Comparison of ENCODE assay signal across 20 cellular contexts in the genomic region with DNA sequence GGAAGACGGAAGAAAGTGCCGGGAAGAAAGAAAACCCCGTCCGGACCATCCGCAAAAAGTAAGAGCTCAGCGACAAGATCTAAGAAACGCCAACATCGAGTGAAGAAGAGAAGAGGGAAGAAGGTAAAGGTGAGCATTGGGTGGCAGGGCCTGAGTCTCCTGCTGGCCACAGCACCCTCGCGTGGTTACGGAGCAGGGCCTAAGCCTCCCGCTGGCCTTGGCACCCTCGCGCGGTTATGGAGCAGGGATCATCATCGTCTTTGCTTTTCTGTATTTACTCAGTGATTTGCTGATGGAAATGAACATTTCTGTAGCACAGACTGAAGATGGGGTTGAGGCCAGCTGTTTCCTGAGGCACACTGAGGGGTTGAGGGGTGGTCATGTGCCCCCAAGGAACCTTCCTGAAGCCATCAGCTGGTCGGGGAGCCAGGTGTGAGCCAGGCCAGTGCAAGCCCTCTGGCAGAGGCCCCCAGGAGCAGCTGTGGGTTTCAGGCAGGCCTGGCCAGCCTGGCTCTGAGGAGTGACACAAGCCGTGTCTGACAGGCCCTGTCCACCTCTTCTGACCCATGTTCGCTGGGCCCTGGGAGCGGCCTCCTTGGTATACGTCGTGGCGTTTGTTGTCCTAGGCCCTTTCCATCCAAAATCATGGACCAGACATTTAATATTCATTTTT. TPM values are rescaled to one million over a fixed set of nuclear protein-coding genes. Genes with fewer than 3 reads are reported as not detected.
A peak's percentile ranks its signal among the peaks of the same experiment; 100 is the strongest.
DNase-seq lines count a peak whose midpoint lies in the region; ATAC-seq, FAIRE-seq and TF ChIP-seq lines count a peak whose summit lies in the region.
"Had no signal": no experiment of that assay in that cellular context is flagged by ENCODE, and none has a peak within 500 bp of the region (broad histone marks: within the 10 kb centered on the region; RNA-seq: fewer than 3 reads in every experiment).

No MANE protein-coding gene starts in this region.

- no peak overlapping the region for H2AFZ ChIP-seq in K562 (ENCODE audit: low read depth, low read length)

- no peak overlapping the region for H3K4me3 Mint-ChIP-seq in activated CD4-positive, alpha-beta T cell treated with anti-CD3 and anti-CD28 coated beads, Interleukin-2, amount 10 ng/mL, durations not matched to agents 7 days and 5 days
- no peak overlapping the region for H3K4me3 Mint-ChIP-seq in progenitor cell of endocrine pancreas (ENCODE audit: low read depth)
- no peak overlapping the region for H3K4me3 Mint-ChIP-seq in activated T-helper 1 cell treated with anti-CD3 and anti-CD28 coated beads, Interleukin-12 subunit alpha, Interleukin-12 subunit beta, Interleukin-2, Interleukin-4 antibody, amounts not matched to agents 30 ng/mL and 10 ng/mL and 1 ng/mL, durations not matched to agents 14 hours and 24 hours and 36 hours
- H3K4me3 Mint-ChIP-seq: CD8-positive, alpha-beta memory T cell; IgD-negative memory B cell had no signal

- POLR2A ChIA-PET in activated CD4-positive, alpha-beta T cell treated with anti-CD3 and anti-CD28 coated beads, Interleukin-2, amount 10 ng/mL, durations not matched to agents 7 days and 5 days (lab: Charles Lee) = no interaction called here
- POLR2A ChIA-PET in HEK293 (lab: Yijun Ruan, JAX) (interaction anchor here (0.6 kb wide), 1 partner anchor 144 kb away, joined by 4 read pairs; no protein-coding TSS in a partner anchor), K562 (lab: Yijun Ruan, JAX) (interaction anchor here (1.0 to 1.7 kb wide), 3 partner anchors 11 to 141 kb away, joined by 3 to 5 read pairs (median 4); no protein-coding TSS in a partner anchor)

- 97% methylated on average over 21 of the region's 23 CpGs for WGBS in K562 (ENCODE audit: insufficient coverage, low coverage, missing lambda C conversion rate)

- in situ Hi-C loops in K562 (cut with MboI) = no loop called here

- H3K27ac Mint-ChIP-seq in activated CD4-positive, alpha-beta T cell treated with anti-CD3 and anti-CD28 coated beads, Interleukin-2, amount 10 ng/mL, durations not matched to agents 7 days and 5 days = peak overlapping the region; percentile 74
- H3K27ac Mint-ChIP-seq in progenitor cell of endocrine pancreas = peak overlapping the region; percentile 67
- no peak overlapping the region for H3K27ac Mint-ChIP-seq in activated T-helper 1 cell treated with anti-CD3 and anti-CD28 coated beads, Interleukin-12 subunit alpha, Interleukin-12 subunit beta, Interleukin-2, Interleukin-4 antibody, amounts not matched to agents 30 ng/mL and 10 ng/mL and 1 ng/mL, durations not matched to agents 14 hours and 24 hours and 36 hours

- no peak overlapping the region for H3K4me2 ChIP-seq in K562 (ENCODE audit: insufficient read depth, low read length)

- H3K4me1 Mint-ChIP-seq in activated CD4-positive, alpha-beta T cell treated with anti-CD3 and anti-CD28 coated beads, Interleukin-2, amount 10 ng/mL, durations not matched to agents 7 days and 5 days = peaks cover 4% of the 10 kb centered on the region
- H3K4me1 Mint-ChIP-seq in progenitor cell of endocrine pancreas (ENCODE audit: low read depth) = no peaks in the 10 kb centered on the region
- no peaks in the 10 kb centered on the region for H3K4me1 Mint-ChIP-seq in activated T-helper 1 cell treated with anti-CD3 and anti-CD28 coated beads, Interleukin-12 subunit alpha, Interleukin-12 subunit beta, Interleukin-2, Interleukin-4 antibody, amounts not matched to agents 30 ng/mL and 10 ng/mL and 1 ng/mL, durations not matched to agents 14 hours and 24 hours and 36 hours (ENCODE audit: low read depth)
- H3K4me1 Mint-ChIP-seq: IgD-negative memory B cell had no signal

- DNase-seq in activated CD4-positive, alpha-beta T cell treated with anti-CD3 and anti-CD28 coated beads, Interleukin-2, amount 10 ng/mL, durations not matched to agents 7 days and 5 days = no peak
- no peak for DNase-seq in activated CD4-positive, alpha-beta T cell treated with anti-CD3 and anti-CD28 coated beads for 48 hours
- DNase-seq in K562 (ENCODE audit: extremely low read depth in 1 of 4, low spot score in 3 of 4) = no peak
- no peak for DNase-seq in progenitor cell of endocrine pancreas (ENCODE audit: low spot score, unreplicated experiment)
- no peak for DNase-seq in frontal cortex (ENCODE audit: low spot score in 2 of 2)
- DNase-seq in activated T-helper 1 cell treated with anti-CD3 and anti-CD28 coated beads, Interleukin-12 subunit alpha, Interleukin-12 subunit beta, Interleukin-2, Interleukin-4 antibody, amounts not matched to agents 30 ng/mL and 10 ng/mL and 1 ng/mL, durations not matched to agents 14 hours and 24 hours and 36 hours (ENCODE audit: low spot score) = no peak
- no peak for DNase-seq in C1 segment of cervical spinal cord (lab: John Stamatoyannopoulos, UW)
- DNase-seq: Caco-2; CD8-positive, alpha-beta memory T cell; DND-41; GDM1; HCEC 1CT had no signal

- H3K9me3 Mint-ChIP-seq in activated CD4-positive, alpha-beta T cell treated with anti-CD3 and anti-CD28 coated beads, Interleukin-2, amount 10 ng/mL, durations not matched to agents 7 days and 5 days = no peaks in the 10 kb centered on the region
- H3K9me3 Mint-ChIP-seq in progenitor cell of endocrine pancreas (ENCODE audit: low read depth) = no peaks in the 10 kb centered on the region
- no peaks in the 10 kb centered on the region for H3K9me3 Mint-ChIP-seq in activated T-helper 1 cell treated with anti-CD3 and anti-CD28 coated beads, Interleukin-12 subunit alpha, Interleukin-12 subunit beta, Interleukin-2, Interleukin-4 antibody, amounts not matched to agents 30 ng/mL and 10 ng/mL and 1 ng/mL, durations not matched to agents 14 hours and 24 hours and 36 hours
- H3K9me3 Mint-ChIP-seq: CD8-positive, alpha-beta memory T cell; IgD-negative memory B cell had no signal

- H3K9me3 ChIP-seq in HEK293 (ENCODE audit: control insufficient read depth, insufficient read depth, low read depth, low read length) = no peaks in the 10 kb centered on the region
- no peaks in the 10 kb centered on the region for H3K9me3 ChIP-seq in K562 (replicated peaks; ENCODE audit: control insufficient read depth, insufficient read depth, low read depth, low read length)
- H3K9me3 ChIP-seq: Caco-2 had no signal

- ATAC-seq in K562 = no peak

- no peak for TF ChIP-seq EP300 in K562 (IDR thresholded peaks at IDR 0.05; ENCODE audit: low read length)

- TF ChIP-seq POLR2A in K562 (conservative IDR thresholded peaks at IDR 0.05) = no peak

- peak overlapping the region in 1 of 2 experiments; percentile 43; a peak in 1 of 4 replicates for H3K9ac ChIP-seq in K562 (ENCODE audit: insufficient read depth in 1 of 2, low read depth in 2 of 2, low read length in 2 of 2)

- H3K36me3 ChIP-seq in HEK293 (ENCODE audit: control insufficient read depth in 2 of 2, insufficient read depth in 1 of 2, low read length in 2 of 2) = peaks cover 16 to 90% of the 10 kb centered on the region in 2 experiments; a peak in 2 of 3 replicates
- peaks cover 89% of the 10 kb centered on the region for H3K36me3 ChIP-seq in K562 (ENCODE audit: control insufficient read depth, insufficient read depth, low read length)

- H4K20me1 ChIP-seq in K562 (replicated peaks; ENCODE audit: control insufficient read depth, insufficient read depth, low read length) = no peaks in the 10 kb centered on the region

- no peaks in the 10 kb centered on the region for H3K27me3 Mint-ChIP-seq in activated CD4-positive, alpha-beta T cell treated with anti-CD3 and anti-CD28 coated beads, Interleukin-2, amount 10 ng/mL, durations not matched to agents 7 days and 5 days
- H3K27me3 Mint-ChIP-seq in progenitor cell of endocrine pancreas = no peaks in the 10 kb centered on the region
- no peaks in the 10 kb centered on the region for H3K27me3 Mint-ChIP-seq in activated T-helper 1 cell treated with anti-CD3 and anti-CD28 coated beads, Interleukin-12 subunit alpha, Interleukin-12 subunit beta, Interleukin-2, Interleukin-4 antibody, amounts not matched to agents 30 ng/mL and 10 ng/mL and 1 ng/mL, durations not matched to agents 14 hours and 24 hours and 36 hours (ENCODE audit: insufficient read depth)
- H3K27me3 Mint-ChIP-seq: CD8-positive, alpha-beta memory T cell; IgD-negative memory B cell had no signal

- TF ChIP-seq CTCF in HEK293 (tag by site-specific recombination; IDR thresholded peaks at IDR 0.05) (no peak), K562 (IDR thresholded peaks at IDR 0.05 in 2 of 3, conservative IDR thresholded peaks at IDR 0.05 in 1 of 3; ENCODE audit: insufficient read depth in 2 of 3, low read depth in 1 of 3, low read length in 3 of 3) (no peak), progenitor cell of endocrine pancreas (IDR thresholded peaks at IDR 0.05; ENCODE audit: unreplicated experiment) (no peak)

- BruUV-seq in K562 (replicated peaks; lab: Mats Ljungman, UMichigan) = no TSS peak

- FAIRE-seq in K562 (lab: Jason Lieb, UNC) = no peak
- FAIRE-seq in frontal cortex (lab: Jason Lieb, UNC) = no peak
- FAIRE-seq: GM18507 had no signal

- TF ChIP-seq RAD21 in K562 (CRISPR knock-in tag; conservative IDR thresholded peaks at IDR 0.05 in 1 of 2, IDR thresholded peaks at IDR 0.05 in 1 of 2) = no peak

- H3K79me2 ChIP-seq in K562 (ENCODE audit: control insufficient read depth, insufficient read depth, low read length) = no peaks in the 10 kb centered on the region; the same call in 2 of the 3 replicates

- H3K4me1 ChIP-seq in HEK293 (ENCODE audit: control insufficient read depth, insufficient read depth, low read length) = no peaks in the 10 kb centered on the region
- H3K4me1 ChIP-seq in K562 (replicated peaks in 1 of 2; ENCODE audit: control insufficient read depth in 2 of 2, insufficient read depth in 2 of 2, low read length in 2 of 2) = peaks cover 0 to 13% of the 10 kb centered on the region in 2 experiments; a peak in 1 of 5 replicates
- H3K4me1 ChIP-seq: Caco-2 had no signal

- H3K27me3 ChIP-seq in K562 (ENCODE audit: control insufficient read depth in 2 of 2, insufficient read depth in 2 of 2, low read length in 2 of 2) = no peaks in the 10 kb centered on the region

- H3K4me3 ChIP-seq in HEK293 (ENCODE audit: low read depth, low read length) = no peak overlapping the region
- no peak overlapping the region for H3K4me3 ChIP-seq in K562

- H3K36me3 Mint-ChIP-seq in activated CD4-positive, alpha-beta T cell treated with anti-CD3 and anti-CD28 coated beads, Interleukin-2, amount 10 ng/mL, durations not matched to agents 7 days and 5 days (ENCODE audit: low read depth) = peaks cover 43% of the 10 kb centered on the region
- H3K36me3 Mint-ChIP-seq in progenitor cell of endocrine pancreas (ENCODE audit: insufficient read depth) = peaks cover 15% of the 10 kb centered on the region
- peaks cover 22% of the 10 kb centered on the region for H3K36me3 Mint-ChIP-seq in activated T-helper 1 cell treated with anti-CD3 and anti-CD28 coated beads, Interleukin-12 subunit alpha, Interleukin-12 subunit beta, Interleukin-2, Interleukin-4 antibody, amounts not matched to agents 30 ng/mL and 10 ng/mL and 1 ng/mL, durations not matched to agents 14 hours and 24 hours and 36 hours (ENCODE audit: low read depth)

- H3K27ac ChIP-seq in HEK293 (ENCODE audit: extremely low read depth, low read depth, low read length) = no peak overlapping the region
- no peak overlapping the region for H3K27ac ChIP-seq in K562 (ENCODE audit: extremely low read depth, low read depth, low read length)
- H3K27ac ChIP-seq: 22Rv1 had no signal

- no peaks in the 10 kb centered on the region for H3K9me1 ChIP-seq in K562 (ENCODE audit: control insufficient read depth, insufficient read depth, low read length)

- CTCF ChIA-PET in activated CD4-positive, alpha-beta T cell treated with anti-CD3 and anti-CD28 coated beads, Interleukin-2, amount 10 ng/mL, durations not matched to agents 7 days and 5 days (lab: Charles Lee) = interaction anchor here (0.5 to 1.4 kb wide), 3 partner anchors 10 to 1703 kb away, joined by 3 to 5 read pairs (median 3); no protein-coding TSS in a partner anchor
- CTCF ChIA-PET in HEK293 (lab: Yijun Ruan, JAX) (interaction anchor here (0.6 to 1.5 kb wide), 2 partner anchors 11 to 159 kb away, joined by 3 to 4 read pairs; no protein-coding TSS in a partner anchor), K562 (lab: Yijun Ruan, JAX; ENCODE audit: low intra/inter-chr PET ratio) (no interaction called here)

- intact Hi-C loops in K562 (cut with micrococcal nuclease) = no loop called here
- intact Hi-C loops in activated T-helper 1 cell treated with anti-CD3 and anti-CD28 coated beads, Interleukin-12 subunit alpha, Interleukin-12 subunit beta, Interleukin-2, Interleukin-4 antibody, amounts not matched to agents 30 ng/mL and 10 ng/mL and 1 ng/mL, durations not matched to agents 14 hours and 24 hours and 36 hours (cut with micrococcal nuclease) = no loop called here

RNA-seq across cellular contexts. Expression of gene IRF7, which starts 14.0 kb away (rescaled TPM):
- total RNA-seq in activated CD4-positive, alpha-beta T cell treated with anti-CD3 and anti-CD28 coated beads, Interleukin-2, amount 10 ng/mL, durations not matched to agents 7 days and 5 days = 100 to 1,000 TPM; 152 to 154 TPM
- total RNA-seq in K562 (2011; cell fraction: chromatin; rRNA removed; ENCODE audit: low replicate concordance) = 3.7 and 21.2 TPM in 2 replicates
- 23.2 and 27.2 TPM in 2 replicates for total RNA-seq in K562 (2011; cell fraction: nucleolus; rRNA removed)
- 10.0 and 11.6 TPM in 2 replicates for total RNA-seq in K562 (2011; cell fraction: nucleoplasm; rRNA removed)
- total RNA-seq in K562 (2014; rRNA removed) (3.7 and 8.3 TPM in 2 replicates), K562 (2014; rRNA removed; fragmentation: Illumina TruSeq; extraction: Trizol) (0.29 TPM in 1 of 2 replicates, not detected in the other), K562 (2015; rRNA removed; fragmentation: Illumina TruSeq; extraction: Trizol) (2.0 and 2.2 TPM in 2 replicates), K562 (2021) (6.5 and 7.6 TPM in 2 replicates), progenitor cell of endocrine pancreas (8.7 and 12.6 TPM in 2 replicates), frontal cortex (0.82 TPM)
- polyA plus RNA-seq in K562 (2011; rRNA removed) (1.8 and 3.5 TPM in 2 replicates), K562 (2014; fragmentation: Illumina TruSeq; extraction: Trizol) (0.64 and 2.2 TPM in 2 replicates), K562 (2014; fragmentation: Nextera tagmentation; extraction: Ambion mirVana) (under 1 TPM; 0.27 to 0.48 TPM), K562 (2014; rRNA removed) (3.8 and 7.4 TPM in 2 replicates)
- polyA plus RNA-seq in K562 (2011; cell fraction: cytosol; rRNA removed) = 2.7 and 6.6 TPM in 2 replicates
- 21.3 and 30.3 TPM in 2 replicates for polyA plus RNA-seq in K562 (2011; cell fraction: nucleus; rRNA removed)
- polyA plus RNA-seq in K562 (2012) = 4.0 and 11.8 TPM in 2 replicates
- 0.42 and 0.49 TPM in 2 replicates for polyA minus RNA-seq in K562 (2011; rRNA and poly(A)+ RNA removed)
- polyA minus RNA-seq in K562 (2011; cell fraction: cytosol; rRNA and poly(A)+ RNA removed) = 1.3 and 5.2 TPM in 2 replicates
- polyA minus RNA-seq in K562 (2011; cell fraction: nucleus; rRNA and poly(A)+ RNA removed) = 10.6 and 12.6 TPM in 2 replicates
- total RNA-seq in activated T-helper 1 cell treated with anti-CD3 and anti-CD28 coated beads, Interleukin-12 subunit alpha, Interleukin-12 subunit beta, Interleukin-2, Interleukin-4 antibody, amounts not matched to agents 30 ng/mL and 10 ng/mL and 1 ng/mL, durations not matched to agents 14 hours and 24 hours and 36 hours = 56.6 and 63.1 TPM in 2 replicates

RNA-seq across cellular contexts. Expression of gene CDHR5, which starts 23.0 kb away (rescaled TPM):
- total RNA-seq in activated CD4-positive, alpha-beta T cell treated with anti-CD3 and anti-CD28 coated beads, Interleukin-2, amount 10 ng/mL, durations not matched to agents 7 days and 5 days = not detected
- not detected in 2 replicates for total RNA-seq in K562 (2011; cell fraction: chromatin; rRNA removed; ENCODE audit: low replicate concordance)
- total RNA-seq in K562 (2011; cell fraction: nucleolus; rRNA removed) = not detected in 2 replicates
- total RNA-seq in K562 (2011; cell fraction: nucleoplasm; rRNA removed) = not detected in 2 replicates
- total RNA-seq in K562 (2014; rRNA removed) (not detected in 2 replicates), K562 (2014; rRNA removed; fragmentation: Illumina TruSeq; extraction: Trizol) (not detected in 2 replicates), K562 (2015; rRNA removed; fragmentation: Illumina TruSeq; extraction: Trizol) (not detected in 2 replicates), K562 (2021) (0.16 TPM in 1 of 2 replicates, not detected in the other), progenitor cell of endocrine pancreas (0.24 and 0.98 TPM in 2 replicates), frontal cortex (not detected)
- polyA plus RNA-seq in K562 (2011; rRNA removed) (not detected in 2 replicates), K562 (2014; fragmentation: Illumina TruSeq; extraction: Trizol) (not detected in 2 replicates), K562 (2014; fragmentation: Nextera tagmentation; extraction: Ambion mirVana) (not detected), K562 (2014; rRNA removed) (not detected in 2 replicates)
- polyA plus RNA-seq in K562 (2011; cell fraction: cytosol; rRNA removed) = not detected in 2 replicates
- polyA plus RNA-seq in K562 (2011; cell fraction: nucleus; rRNA removed) = not detected in 2 replicates
- 0.06 and 0.14 TPM in 2 replicates for polyA plus RNA-seq in K562 (2012)
- polyA minus RNA-seq in K562 (2011; rRNA and poly(A)+ RNA removed) = not detected in 2 replicates
- not detected in 2 replicates for polyA minus RNA-seq in K562 (2011; cell fraction: cytosol; rRNA and poly(A)+ RNA removed)
- not detected in 2 replicates for polyA minus RNA-seq in K562 (2011; cell fraction: nucleus; rRNA and poly(A)+ RNA removed)
- total RNA-seq in activated T-helper 1 cell treated with anti-CD3 and anti-CD28 coated beads, Interleukin-12 subunit alpha, Interleukin-12 subunit beta, Interleukin-2, Interleukin-4 antibody, amounts not matched to agents 30 ng/mL and 10 ng/mL and 1 ng/mL, durations not matched to agents 14 hours and 24 hours and 36 hours = not detected in 2 replicates
- total RNA-seq: A673; CD8-positive, alpha-beta memory T cell; H4 had no signal
- polyA plus RNA-seq: BJ; CD8-positive, alpha-beta memory T cell; IgD-negative memory B cell had no signal

RNA-seq across cellular contexts. Expression of gene SCT, which starts 25.3 kb away (rescaled TPM):
- not detected for total RNA-seq in activated CD4-positive, alpha-beta T cell treated with anti-CD3 and anti-CD28 coated beads, Interleukin-2, amount 10 ng/mL, durations not matched to agents 7 days and 5 days
- not detected in 2 replicates for total RNA-seq in K562 (2011; cell fraction: chromatin; rRNA removed; ENCODE audit: low replicate concordance)
- not detected in 2 replicates for total RNA-seq in K562 (2011; cell fraction: nucleolus; rRNA removed)
- total RNA-seq in K562 (2011; cell fraction: nucleoplasm; rRNA removed) = not detected in 2 replicates
- total RNA-seq in K562 (2014; rRNA removed) (not detected in 2 replicates), K562 (2014; rRNA removed; fragmentation: Illumina TruSeq; extraction: Trizol) (not detected in 2 replicates), K562 (2015; rRNA removed; fragmentation: Illumina TruSeq; extraction: Trizol) (not detected in 2 replicates), K562 (2021) (not detected in 2 replicates), progenitor cell of endocrine pancreas (2.9 and 3.8 TPM in 2 replicates), frontal cortex (not detected)
- polyA plus RNA-seq in K562 (2011; rRNA removed) (not detected in 2 replicates), K562 (2014; fragmentation: Illumina TruSeq; extraction: Trizol) (not detected in 2 replicates), K562 (2014; fragmentation: Nextera tagmentation; extraction: Ambion mirVana) (not detected), K562 (2014; rRNA removed) (not detected in 2 replicates)
- polyA plus RNA-seq in K562 (2011; cell fraction: cytosol; rRNA removed) = not detected in 2 replicates
- polyA plus RNA-seq in K562 (2011; cell fraction: nucleus; rRNA removed) = not detected in 2 replicates
- not detected in 2 replicates for polyA plus RNA-seq in K562 (2012)
- polyA minus RNA-seq in K562 (2011; rRNA and poly(A)+ RNA removed) = not detected in 2 replicates
- polyA minus RNA-seq in K562 (2011; cell fraction: cytosol; rRNA and poly(A)+ RNA removed) = not detected in 2 replicates
- polyA minus RNA-seq in K562 (2011; cell fraction: nucleus; rRNA and poly(A)+ RNA removed) = not detected in 2 replicates
- total RNA-seq in activated T-helper 1 cell treated with anti-CD3 and anti-CD28 coated beads, Interleukin-12 subunit alpha, Interleukin-12 subunit beta, Interleukin-2, Interleukin-4 antibody, amounts not matched to agents 30 ng/mL and 10 ng/mL and 1 ng/mL, durations not matched to agents 14 hours and 24 hours and 36 hours = not detected in 2 replicates
- total RNA-seq: A673; Caco-2; CD8-positive, alpha-beta memory T cell; H4; HT-29 had no signal
- polyA plus RNA-seq: BJ; CD8-positive, alpha-beta memory T cell; IgD-negative memory B cell had no signal

RNA-seq across cellular contexts. Expression of gene PHRF1, which starts 25.4 kb away (rescaled TPM):
- total RNA-seq in activated CD4-positive, alpha-beta T cell treated with anti-CD3 and anti-CD28 coated beads, Interleukin-2, amount 10 ng/mL, durations not matched to agents 7 days and 5 days = 10 to 100 TPM; 46.8 to 48.6 TPM
- total RNA-seq in K562 (2011; cell fraction: chromatin; rRNA removed; ENCODE audit: low replicate concordance) = 57.3 and 135 TPM in 2 replicates
- total RNA-seq in K562 (2011; cell fraction: nucleolus; rRNA removed) = 56.1 and 60.9 TPM in 2 replicates
- total RNA-seq in K562 (2011; cell fraction: nucleoplasm; rRNA removed) = 48.9 and 51.5 TPM in 2 replicates
- 20.4 and 28.6 TPM in 2 replicates for total RNA-seq in K562 (2014; rRNA removed)
- total RNA-seq in K562 (2014; rRNA removed; fragmentation: Illumina TruSeq; extraction: Trizol) = 4.2 and 4.9 TPM in 2 replicates
- 17.4 and 19.1 TPM in 2 replicates for total RNA-seq in K562 (2015; rRNA removed; fragmentation: Illumina TruSeq; extraction: Trizol)
- 34.5 and 37.2 TPM in 2 replicates for total RNA-seq in K562 (2021)
- 7.5 and 10.5 TPM in 2 replicates for polyA plus RNA-seq in K562 (2011; rRNA removed)
- 7.2 and 14.5 TPM in 2 replicates for polyA plus RNA-seq in K562 (2011; cell fraction: cytosol; rRNA removed)
- polyA plus RNA-seq in K562 (2011; cell fraction: nucleus; rRNA removed) = 27.6 and 43.0 TPM in 2 replicates
- 12.2 and 16.7 TPM in 2 replicates for polyA plus RNA-seq in K562 (2012)
- 7.7 and 14.5 TPM in 2 replicates for polyA plus RNA-seq in K562 (2014; fragmentation: Illumina TruSeq; extraction: Trizol)
- polyA plus RNA-seq in K562 (2014; fragmentation: Nextera tagmentation; extraction: Ambion mirVana) = under 1 TPM; 0.07 to 0.18 TPM
- 16.9 and 19.9 TPM in 2 replicates for polyA plus RNA-seq in K562 (2014; rRNA removed)
- 6.1 and 8.0 TPM in 2 replicates for polyA minus RNA-seq in K562 (2011; rRNA and poly(A)+ RNA removed)
- polyA minus RNA-seq in K562 (2011; cell fraction: cytosol; rRNA and poly(A)+ RNA removed) = 13.6 and 23.3 TPM in 2 replicates
- 15.5 and 20.1 TPM in 2 replicates for polyA minus RNA-seq in K562 (2011; cell fraction: nucleus; rRNA and poly(A)+ RNA removed)
- total RNA-seq in progenitor cell of endocrine pancreas = 44.4 and 44.9 TPM in 2 replicates
- total RNA-seq in frontal cortex = 30.6 TPM
- total RNA-seq in activated T-helper 1 cell treated with anti-CD3 and anti-CD28 coated beads, Interleukin-12 subunit alpha, Interleukin-12 subunit beta, Interleukin-2, Interleukin-4 antibody, amounts not matched to agents 30 ng/mL and 10 ng/mL and 1 ng/mL, durations not matched to agents 14 hours and 24 hours and 36 hours = 58.6 and 59.8 TPM in 2 replicates

RNA-seq across cellular contexts. Expression of gene DRD4, which starts 35.4 kb away (rescaled TPM):
- total RNA-seq in activated CD4-positive, alpha-beta T cell treated with anti-CD3 and anti-CD28 coated beads, Interleukin-2, amount 10 ng/mL, durations not matched to agents 7 days and 5 days = under 1 TPM; 0.21 to 0.30 TPM
- total RNA-seq in K562 (2011; cell fraction: chromatin; rRNA removed; ENCODE audit: low replicate concordance) = 0.30 and 1.00 TPM in 2 replicates
- total RNA-seq in K562 (2011; cell fraction: nucleolus; rRNA removed) = 0.67 and 0.79 TPM in 2 replicates
- total RNA-seq in K562 (2011; cell fraction: nucleoplasm; rRNA removed) = 0.59 and 1.1 TPM in 2 replicates
- total RNA-seq in K562 (2014; rRNA removed) (0.24 TPM in 1 of 2 replicates, not detected in the other), K562 (2014; rRNA removed; fragmentation: Illumina TruSeq; extraction: Trizol) (not detected in 2 replicates), K562 (2015; rRNA removed; fragmentation: Illumina TruSeq; extraction: Trizol) (0.14 TPM in 1 of 2 replicates, not detected in the other), K562 (2021) (0.95 and 1.4 TPM in 2 replicates), progenitor cell of endocrine pancreas (1.1 and 2.7 TPM in 2 replicates), frontal cortex (not detected)
- polyA plus RNA-seq in K562 (2011; rRNA removed) (0.11 TPM in 1 of 2 replicates, not detected in the other), K562 (2014; fragmentation: Illumina TruSeq; extraction: Trizol) (0.11 TPM in 1 of 2 replicates, not detected in the other), K562 (2014; fragmentation: Nextera tagmentation; extraction: Ambion mirVana) (under 1 TPM in 1 of 2 experiments, not detected in 1; 0.04 TPM), K562 (2014; rRNA removed) (0.27 and 0.49 TPM in 2 replicates)
- 0.04 and 0.06 TPM in 2 replicates for polyA plus RNA-seq in K562 (2011; cell fraction: cytosol; rRNA removed)
- polyA plus RNA-seq in K562 (2011; cell fraction: nucleus; rRNA removed) = 0.60 and 0.70 TPM in 2 replicates
- polyA plus RNA-seq in K562 (2012) = 0.36 and 0.51 TPM in 2 replicates
- not detected in 2 replicates for polyA minus RNA-seq in K562 (2011; rRNA and poly(A)+ RNA removed)
- not detected in 2 replicates for polyA minus RNA-seq in K562 (2011; cell fraction: cytosol; rRNA and poly(A)+ RNA removed)
- polyA minus RNA-seq in K562 (2011; cell fraction: nucleus; rRNA and poly(A)+ RNA removed) = 0.13 and 0.22 TPM in 2 replicates
- 0.34 and 0.47 TPM in 2 replicates for total RNA-seq in activated T-helper 1 cell treated with anti-CD3 and anti-CD28 coated beads, Interleukin-12 subunit alpha, Interleukin-12 subunit beta, Interleukin-2, Interleukin-4 antibody, amounts not matched to agents 30 ng/mL and 10 ng/mL and 1 ng/mL, durations not matched to agents 14 hours and 24 hours and 36 hours
- total RNA-seq: H4 had no signal
- polyA plus RNA-seq: BJ; CD8-positive, alpha-beta memory T cell; IgD-negative memory B cell had no signal
